ENCODE assay signal across 8 cellular contexts in the genomic region with DNA sequence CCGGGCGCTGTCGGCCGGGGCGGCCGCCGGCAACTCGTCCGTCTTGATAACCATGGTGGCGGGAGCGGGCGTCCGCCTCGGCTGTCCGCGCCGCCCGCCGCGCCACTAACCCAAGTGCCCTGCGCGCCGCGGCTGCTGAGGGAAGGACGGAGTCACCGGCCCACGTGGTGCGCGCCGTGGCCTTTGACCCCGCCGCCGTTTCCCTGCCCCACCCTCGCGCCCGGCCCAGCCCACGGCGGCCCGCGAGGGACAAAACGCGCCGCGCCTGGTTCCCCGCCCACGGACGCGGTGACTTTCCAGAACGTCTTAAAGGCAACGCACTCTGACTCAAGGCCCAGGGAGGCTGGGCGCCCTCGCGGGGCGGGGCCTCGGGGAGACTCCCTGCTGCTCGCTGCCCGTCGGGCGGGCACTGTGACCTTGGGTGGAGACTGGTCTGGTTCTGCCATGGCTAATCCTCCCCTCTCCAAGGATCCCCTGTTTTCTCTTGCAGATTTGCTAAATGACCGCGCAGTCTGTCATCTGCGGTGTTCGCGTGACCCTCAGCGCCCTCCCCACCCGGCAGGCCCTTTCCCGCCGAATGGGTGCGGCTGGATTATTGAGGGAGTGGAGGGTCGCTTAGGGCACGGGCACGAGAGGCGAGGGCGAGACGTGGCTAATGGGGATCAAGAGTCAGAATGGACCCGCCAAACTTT. TPM values are rescaled to one million over a fixed set of nuclear protein-coding genes. Genes with fewer than 3 reads are reported as not detected.
A peak's percentile ranks its signal among the peaks of the same experiment; 100 is the strongest.
DNase-seq lines count a peak whose midpoint lies in the region; ATAC-seq and TF ChIP-seq lines count a peak whose summit lies in the region.

A gene with protein sequence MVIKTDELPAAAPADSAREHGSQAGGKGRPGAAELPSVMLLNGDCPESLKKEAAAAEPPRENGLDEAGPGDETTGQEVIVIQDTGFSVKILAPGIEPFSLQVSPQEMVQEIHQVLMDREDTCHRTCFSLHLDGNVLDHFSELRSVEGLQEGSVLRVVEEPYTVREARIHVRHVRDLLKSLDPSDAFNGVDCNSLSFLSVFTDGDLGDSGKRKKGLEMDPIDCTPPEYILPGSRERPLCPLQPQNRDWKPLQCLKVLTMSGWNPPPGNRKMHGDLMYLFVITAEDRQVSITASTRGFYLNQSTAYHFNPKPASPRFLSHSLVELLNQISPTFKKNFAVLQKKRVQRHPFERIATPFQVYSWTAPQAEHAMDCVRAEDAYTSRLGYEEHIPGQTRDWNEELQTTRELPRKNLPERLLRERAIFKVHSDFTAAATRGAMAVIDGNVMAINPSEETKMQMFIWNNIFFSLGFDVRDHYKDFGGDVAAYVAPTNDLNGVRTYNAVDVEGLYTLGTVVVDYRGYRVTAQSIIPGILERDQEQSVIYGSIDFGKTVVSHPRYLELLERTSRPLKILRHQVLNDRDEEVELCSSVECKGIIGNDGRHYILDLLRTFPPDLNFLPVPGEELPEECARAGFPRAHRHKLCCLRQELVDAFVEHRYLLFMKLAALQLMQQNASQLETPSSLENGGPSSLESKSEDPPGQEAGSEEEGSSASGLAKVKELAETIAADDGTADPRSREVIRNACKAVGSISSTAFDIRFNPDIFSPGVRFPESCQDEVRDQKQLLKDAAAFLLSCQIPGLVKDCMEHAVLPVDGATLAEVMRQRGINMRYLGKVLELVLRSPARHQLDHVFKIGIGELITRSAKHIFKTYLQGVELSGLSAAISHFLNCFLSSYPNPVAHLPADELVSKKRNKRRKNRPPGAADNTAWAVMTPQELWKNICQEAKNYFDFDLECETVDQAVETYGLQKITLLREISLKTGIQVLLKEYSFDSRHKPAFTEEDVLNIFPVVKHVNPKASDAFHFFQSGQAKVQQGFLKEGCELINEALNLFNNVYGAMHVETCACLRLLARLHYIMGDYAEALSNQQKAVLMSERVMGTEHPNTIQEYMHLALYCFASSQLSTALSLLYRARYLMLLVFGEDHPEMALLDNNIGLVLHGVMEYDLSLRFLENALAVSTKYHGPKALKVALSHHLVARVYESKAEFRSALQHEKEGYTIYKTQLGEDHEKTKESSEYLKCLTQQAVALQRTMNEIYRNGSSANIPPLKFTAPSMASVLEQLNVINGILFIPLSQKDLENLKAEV (N-terminal part only) (minus strand): TSS at position 157 of the 692 bp plus-strand sequence. CDS start 103 bp downstream, at position 54.

- no peaks in the 10 kb centered on the region for H3K9me3 Mint-ChIP-seq in activated CD4-positive, alpha-beta memory T cell treated with anti-CD3 and anti-CD28 coated beads for 36 hours

- peaks cover 34% of the 10 kb centered on the region for H3K4me1 Mint-ChIP-seq in activated CD4-positive, alpha-beta memory T cell treated with anti-CD3 and anti-CD28 coated beads for 36 hours (ENCODE audit: low read depth)

- WGBS in lower leg skin, 2 donors: 2% methylated on average over 25 to 26 of the region's 76 CpGs

- H3K27ac ChIP-seq in dorsolateral prefrontal cortex: peak within 1 kb of the TSS; percentile 35 to 96 (median 87)

- peak within 1 kb of the TSS; percentile 55 to 98 (median 89) for H3K4me3 ChIP-seq in dorsolateral prefrontal cortex
- H3K4me3 ChIP-seq in lower leg skin (ENCODE audit: low read depth, poor library complexity, severe bottlenecking): peak within 1 kb of the TSS; percentile 61

- CTCF ChIA-PET in activated CD4-positive, alpha-beta memory T cell treated with anti-CD3 and anti-CD28 coated beads for 36 hours (lab: Charles Lee): interaction anchor here (1.1 to 2.4 kb wide), 2 partner anchors 75 to 296 kb away, joined by 3 to 7 read pairs; no protein-coding TSS in a partner anchor

- ATAC-seq in GM19372 (IDR thresholded peaks at IDR 0.05; ENCODE audit: low read depth, unreplicated experiment) (peak; percentile 79), HG03521 (IDR thresholded peaks at IDR 0.05; ENCODE audit: unreplicated experiment) (peak; percentile 79)

- peak within 1 kb of the TSS; percentile 88 for H3K4me3 Mint-ChIP-seq in activated CD4-positive, alpha-beta memory T cell treated with anti-CD3 and anti-CD28 coated beads for 36 hours

- peak within 1 kb of the TSS; percentile 82 for H3K27ac Mint-ChIP-seq in activated CD4-positive, alpha-beta memory T cell treated with anti-CD3 and anti-CD28 coated beads for 36 hours

- intact Hi-C loops in activated CD4-positive, alpha-beta memory T cell treated with anti-CD3 and anti-CD28 coated beads for 36 hours (cut with micrococcal nuclease): loop anchor here (2.0 to 5.0 kb wide), 2 partner anchors 103 to 314 kb away; no protein-coding TSS in a partner anchor
- intact Hi-C loops in dorsolateral prefrontal cortex (cut with DNase I) (loop anchor here (5.0 kb wide), 2 partner anchors 319 to 336 kb away; no protein-coding TSS in a partner anchor), lower leg skin (cut with DNase I; ENCODE audit: low total_unique reads) (no loop called here)

- no peaks in the 10 kb centered on the region for H3K27me3 Mint-ChIP-seq in activated CD4-positive, alpha-beta memory T cell treated with anti-CD3 and anti-CD28 coated beads for 36 hours

- peaks cover 7% of the 10 kb centered on the region for H3K36me3 Mint-ChIP-seq in activated CD4-positive, alpha-beta memory T cell treated with anti-CD3 and anti-CD28 coated beads for 36 hours

- POLR2A ChIA-PET in activated CD4-positive, alpha-beta memory T cell treated with anti-CD3 and anti-CD28 coated beads for 36 hours (lab: Charles Lee): no interaction called here

- TF ChIP-seq POLR2A in lower leg skin (IDR thresholded peaks at IDR 0.05): no peak

- peak; percentile 100 for DNase-seq in CD1c-positive myeloid dendritic cell (ENCODE audit: extremely low spot score)
- peak; percentile 96 for DNase-seq in NCI-H82 treated with DMSO at 0.1 percent for 48 hours (lab: John Stamatoyannopoulos, UW; ENCODE audit: unreplicated experiment)
- DNase-seq in activated CD4-positive, alpha-beta memory T cell treated with anti-CD3 and anti-CD28 coated beads for 36 hours: peak; percentile 98
- peak; percentile 91 to 97 (median 94) for DNase-seq in dorsolateral prefrontal cortex
- peak; percentile 96 to 99 for DNase-seq in lower leg skin (ENCODE audit: low spot score in 2 of 2)
- DNase-seq in stimulated activated CD4-positive, alpha-beta T cell treated with anti-CD3 and anti-CD28 coated beads, Interleukin-4, amount 100 ng/mL, for 4 hours: peak; percentile 97 to 98

- no peaks in the 10 kb centered on the region for H3K27me3 ChIP-seq in dorsolateral prefrontal cortex

- TF ChIP-seq CTCF in dorsolateral prefrontal cortex (IDR thresholded peaks at IDR 0.05 in 54 of 56, conservative IDR thresholded peaks at IDR 0.05 in 2 of 56; ENCODE audit: low read depth in 1 of 56, partially characterized antibody in 56 of 56) (peak in 41 of 56 donors; percentile 7 to 59 (median 36)), lower leg skin (IDR thresholded peaks at IDR 0.05) (no peak)

RNA-seq across cellular contexts. Expression of the gene that starts here (rescaled TPM):
- 10 to 100 TPM; 78.4 to 80.4 TPM for total RNA-seq in activated CD4-positive, alpha-beta memory T cell treated with anti-CD3 and anti-CD28 coated beads for 36 hours
- total RNA-seq in dorsolateral prefrontal cortex (10 to 100 TPM; 46.1 to 95.4 (median 67.1) TPM), lower leg skin (100 to 1,000 TPM in 3 of 4 donors, 10 to 100 TPM in 1; 99.3 to 178 (median 117) TPM)

Comparison
In these comparisons a context has a peak if more than half of its experiments do, and no peak if none do; other contexts are left out.
1. Peak in every context shown above with its lines: DNase-seq, ATAC-seq, H3K4me3 ChIP-seq and H3K27ac ChIP-seq.
2. CTCF ChIP-seq: peak in dorsolateral prefrontal cortex (41 of 56); none in lower leg skin (0 of 3).